In the genomic region with DNA sequence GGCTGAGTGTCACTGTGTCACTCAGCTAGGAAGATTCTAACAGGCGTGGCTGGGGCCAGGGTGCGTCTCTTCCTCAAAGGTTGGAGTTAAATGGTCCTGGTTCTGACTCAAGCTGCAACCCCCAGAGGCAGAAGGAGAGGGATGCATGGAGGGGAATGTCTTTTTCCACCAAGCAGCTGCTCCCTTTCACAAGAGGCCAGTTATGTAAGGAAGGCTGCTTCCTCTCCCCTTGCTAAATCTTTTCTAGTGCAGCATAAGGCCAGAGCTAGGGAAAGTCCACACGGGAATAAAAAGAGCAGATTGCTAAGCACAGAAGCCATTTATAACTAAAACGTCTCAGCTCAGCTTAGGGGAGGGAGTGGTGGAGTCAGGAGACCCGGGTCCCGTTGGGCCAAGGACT, we compare ENCODE assay signal across 23 cellular contexts. TPM values are rescaled to one million over a fixed set of nuclear protein-coding genes. Genes with fewer than 3 reads are reported as not detected.
A peak's percentile ranks its signal among the peaks of the same experiment; 100 is the strongest.
DNase-seq lines count a peak whose midpoint lies in the region; ATAC-seq and TF ChIP-seq lines count a peak whose summit lies in the region.
"Had no signal": no experiment of that assay in that cellular context is flagged by ENCODE, and none has a peak within 500 bp of the region (broad histone marks: within the 10 kb centered on the region; RNA-seq: fewer than 3 reads in every experiment).

No MANE protein-coding gene starts in this region.

- H3K36me3 ChIP-seq in upper lobe of right lung = no peaks in the 10 kb centered on the region
- H3K36me3 ChIP-seq: BLaER1 had no signal

- no peaks in the 10 kb centered on the region for H3K9me3 ChIP-seq in upper lobe of right lung
- H3K9me3 ChIP-seq: A549, BLaER1 had no signal

- POLR2A ChIA-PET in activated CD8-positive, alpha-beta T cell treated with anti-CD3 and anti-CD28 coated beads, Interleukin-2, amount 10 ng/mL, durations not matched to agents 7 days and 5 days (lab: Charles Lee) = no interaction called here
- POLR2A ChIA-PET in activated CD8-positive, alpha-beta T cell treated with anti-CD3 and anti-CD28 coated beads for 36 hours (lab: Charles Lee) = no interaction called here

- H3K4me1 ChIP-seq in upper lobe of right lung = no peaks in the 10 kb centered on the region
- H3K4me1 ChIP-seq: A549 had no signal

- H3K4me3 ChIP-seq in fibroblast of the aortic adventitia (ENCODE audit: low read depth, low read length) = no peak overlapping the region
- H3K4me3 ChIP-seq in upper lobe of right lung = no peak overlapping the region
- H3K4me3 ChIP-seq: A549, BLaER1, PC-9 had no signal

- no peak for TF ChIP-seq CTCF in activated CD8-positive, alpha-beta T cell treated with anti-CD3 and anti-CD28 coated beads for 36 hours (IDR thresholded peaks at IDR 0.05)
- TF ChIP-seq CTCF in fibroblast of the aortic adventitia (IDR thresholded peaks at IDR 0.05; ENCODE audit: insufficient read depth, low read length) = no peak
- no peak for TF ChIP-seq CTCF in upper lobe of right lung (IDR thresholded peaks at IDR 0.05)

- no peak for ATAC-seq in activated CD8-positive, alpha-beta T cell treated with anti-CD3 and anti-CD28 coated beads, Interleukin-2, amount 10 ng/mL, durations not matched to agents 7 days and 5 days
- ATAC-seq in activated CD8-positive, alpha-beta T cell treated with anti-CD3 and anti-CD28 coated beads for 36 hours = no peak
- ATAC-seq in upper lobe of right lung = peak; percentile 30
- no peak for ATAC-seq in activated CD4-positive, CD25-positive, alpha-beta regulatory T cell treated with anti-CD3 and anti-CD28 coated beads, Interleukin-2, amount 50 U/mL, for 24 hours
- no peak for ATAC-seq in esophagus mucosa
- ATAC-seq: A549 had no signal

- peak overlapping the region; percentile 47 for H3K27ac Mint-ChIP-seq in activated CD8-positive, alpha-beta T cell treated with anti-CD3 and anti-CD28 coated beads, Interleukin-2, amount 10 ng/mL, durations not matched to agents 7 days and 5 days
- no peak overlapping the region for H3K27ac Mint-ChIP-seq in activated CD8-positive, alpha-beta T cell treated with anti-CD3 and anti-CD28 coated beads for 36 hours
- H3K27ac Mint-ChIP-seq: CD4-positive, alpha-beta memory T cell had no signal

- H3K27me3 Mint-ChIP-seq in activated CD8-positive, alpha-beta T cell treated with anti-CD3 and anti-CD28 coated beads, Interleukin-2, amount 10 ng/mL, durations not matched to agents 7 days and 5 days (ENCODE audit: low read depth) = peaks cover 11% of the 10 kb centered on the region
- H3K27me3 Mint-ChIP-seq in activated CD8-positive, alpha-beta T cell treated with anti-CD3 and anti-CD28 coated beads for 36 hours = peaks cover 2% of the 10 kb centered on the region

- H3K4me3 Mint-ChIP-seq in activated CD8-positive, alpha-beta T cell treated with anti-CD3 and anti-CD28 coated beads, Interleukin-2, amount 10 ng/mL, durations not matched to agents 7 days and 5 days = no peak overlapping the region
- H3K4me3 Mint-ChIP-seq in activated CD8-positive, alpha-beta T cell treated with anti-CD3 and anti-CD28 coated beads for 36 hours = no peak overlapping the region
- H3K4me3 Mint-ChIP-seq: CD4-positive, alpha-beta memory T cell had no signal

- H3K9me3 Mint-ChIP-seq in activated CD8-positive, alpha-beta T cell treated with anti-CD3 and anti-CD28 coated beads, Interleukin-2, amount 10 ng/mL, durations not matched to agents 7 days and 5 days (ENCODE audit: insufficient read depth) = no peaks in the 10 kb centered on the region
- H3K9me3 Mint-ChIP-seq in activated CD8-positive, alpha-beta T cell treated with anti-CD3 and anti-CD28 coated beads for 36 hours = no peaks in the 10 kb centered on the region
- H3K9me3 Mint-ChIP-seq: CD4-positive, alpha-beta memory T cell had no signal

- no peak for DNase-seq in activated CD8-positive, alpha-beta T cell treated with anti-CD3 and anti-CD28 coated beads, Interleukin-2, amount 10 ng/mL, durations not matched to agents 7 days and 5 days
- no peak for DNase-seq in activated CD8-positive, alpha-beta T cell treated with anti-CD3 and anti-CD28 coated beads for 36 hours
- DNase-seq in NCI-H524 (lab: John Stamatoyannopoulos, UW) (peak; percentile 31 to 91), fibroblast of the aortic adventitia (ENCODE audit: low read depth) (peak; percentile 4), upper lobe of right lung (no peak)
- DNase-seq in effector CD4-positive, alpha-beta T cell = no peak
- DNase-seq: CD4-positive, alpha-beta memory T cell; DMS53; GOT3; KG1; NCI-H1092 treated with DMSO at 0.1 percent for 48 hours; NCI-H146; NCI-H2029 treated with DMSO at 0.1 percent for 48 hours; NCI-H510A; PC-9; SIG-M5 had no signal

- no peaks in the 10 kb centered on the region for H3K36me3 Mint-ChIP-seq in activated CD8-positive, alpha-beta T cell treated with anti-CD3 and anti-CD28 coated beads, Interleukin-2, amount 10 ng/mL, durations not matched to agents 7 days and 5 days (ENCODE audit: low read depth)
- H3K36me3 Mint-ChIP-seq in activated CD8-positive, alpha-beta T cell treated with anti-CD3 and anti-CD28 coated beads for 36 hours (ENCODE audit: low read depth) = no peaks in the 10 kb centered on the region
- H3K36me3 Mint-ChIP-seq: CD4-positive, alpha-beta memory T cell had no signal

- H3K27me3 ChIP-seq in upper lobe of right lung = peaks cover 21% of the 10 kb centered on the region
- H3K27me3 ChIP-seq: BLaER1 had no signal

- H3K27ac ChIP-seq in upper lobe of right lung = no peak overlapping the region
- H3K27ac ChIP-seq: A549, BLaER1, PC-9, RWPE1 had no signal

- CTCF ChIA-PET in activated CD8-positive, alpha-beta T cell treated with anti-CD3 and anti-CD28 coated beads, Interleukin-2, amount 10 ng/mL, durations not matched to agents 7 days and 5 days (lab: Charles Lee) = interaction anchor here (1.5 to 3.3 kb wide), 2 partner anchors 49 kb away, joined by 5 to 10 read pairs; no protein-coding TSS in a partner anchor
- CTCF ChIA-PET in activated CD8-positive, alpha-beta T cell treated with anti-CD3 and anti-CD28 coated beads for 36 hours (lab: Charles Lee) = interaction anchor here (1.2 to 2.3 kb wide), 2 partner anchors 49 to 50 kb away, joined by 5 to 9 read pairs; no protein-coding TSS in a partner anchor

- intact Hi-C loops in activated CD8-positive, alpha-beta T cell treated with anti-CD3 and anti-CD28 coated beads for 36 hours (cut with micrococcal nuclease) = no loop called here
- intact Hi-C loops in upper lobe of right lung (cut with DNase I) = no loop called here

- H3K4me1 Mint-ChIP-seq in activated CD8-positive, alpha-beta T cell treated with anti-CD3 and anti-CD28 coated beads, Interleukin-2, amount 10 ng/mL, durations not matched to agents 7 days and 5 days (ENCODE audit: low read depth) = peaks cover 32% of the 10 kb centered on the region
- peaks cover 17% of the 10 kb centered on the region for H3K4me1 Mint-ChIP-seq in activated CD8-positive, alpha-beta T cell treated with anti-CD3 and anti-CD28 coated beads for 36 hours (ENCODE audit: low read depth)

RNA-seq across cellular contexts. Expression of a gene that starts 10.0 kb away (rescaled TPM):
- not detected for total RNA-seq in activated CD8-positive, alpha-beta T cell treated with anti-CD3 and anti-CD28 coated beads, Interleukin-2, amount 10 ng/mL, durations not matched to agents 7 days and 5 days
- total RNA-seq in activated CD8-positive, alpha-beta T cell treated with anti-CD3 and anti-CD28 coated beads for 36 hours = not detected
- total RNA-seq in fibroblast of the aortic adventitia (ENCODE audit: low replicate concordance) (not detected in 2 replicates), upper lobe of right lung (2.5 TPM), esophagus mucosa (not detected)
- total RNA-seq: CD4-positive, alpha-beta memory T cell; HT-29; M059J; PC-9 had no signal

RNA-seq across cellular contexts. Expression of a gene that starts 30.9 kb away (rescaled TPM):
- 10 to 100 TPM; 26.5 to 27.2 TPM for total RNA-seq in activated CD8-positive, alpha-beta T cell treated with anti-CD3 and anti-CD28 coated beads, Interleukin-2, amount 10 ng/mL, durations not matched to agents 7 days and 5 days
- total RNA-seq in activated CD8-positive, alpha-beta T cell treated with anti-CD3 and anti-CD28 coated beads for 36 hours = 10 to 100 TPM; 20.0 to 21.9 TPM
- total RNA-seq in fibroblast of the aortic adventitia (ENCODE audit: low replicate concordance) = 17.6 and 29.1 TPM in 2 replicates
- total RNA-seq in upper lobe of right lung = 21.5 TPM
- 12.6 TPM for total RNA-seq in esophagus mucosa

RNA-seq across cellular contexts. Expression of a gene that starts 54.0 kb away (rescaled TPM):
- total RNA-seq in activated CD8-positive, alpha-beta T cell treated with anti-CD3 and anti-CD28 coated beads, Interleukin-2, amount 10 ng/mL, durations not matched to agents 7 days and 5 days = 10 to 100 TPM; 44.1 to 48.2 TPM
- 1 to 10 TPM; 2.5 to 2.9 TPM for total RNA-seq in activated CD8-positive, alpha-beta T cell treated with anti-CD3 and anti-CD28 coated beads for 36 hours
- total RNA-seq in fibroblast of the aortic adventitia (ENCODE audit: low replicate concordance) (not detected in 2 replicates), upper lobe of right lung (37.0 TPM), esophagus mucosa (1.8 TPM)
- total RNA-seq: HT-29, M059J had no signal

Comparison
In these comparisons a context has a peak if more than half of its experiments do, and no peak if none do; other contexts are left out.
1. DNase-seq: peak in NCI-H524 (2 of 2) and fibroblast of the aortic adventitia (single experiment); none in activated CD8-positive, alpha-beta T cell treated with anti-CD3 and anti-CD28 coated beads, Interleukin-2, amount 10 ng/mL, durations not matched to agents 7 days and 5 days (single experiment), activated CD8-positive, alpha-beta T cell treated with anti-CD3 and anti-CD28 coated beads for 36 hours (single experiment), upper lobe of right lung (single experiment) and effector CD4-positive, alpha-beta T cell (single experiment).